In the genomic region with DNA sequence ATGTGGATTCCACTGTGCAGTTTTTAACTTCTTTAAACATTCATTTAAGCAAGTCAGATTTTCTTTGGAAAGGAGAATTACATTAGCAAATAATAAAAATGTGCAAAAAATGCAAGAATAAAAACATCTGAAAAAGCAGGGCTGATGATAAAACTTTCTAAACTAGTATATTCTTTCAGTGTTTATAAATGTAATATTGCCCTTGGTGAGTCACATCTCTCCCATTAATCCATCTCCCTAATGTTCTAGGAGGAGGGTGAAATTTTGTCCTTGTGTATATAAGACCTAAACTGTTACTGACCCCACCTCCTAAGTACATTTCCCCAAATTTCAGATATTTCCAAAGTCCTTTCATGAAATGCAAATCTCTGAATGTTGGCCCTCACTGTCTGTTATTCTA, we compare ENCODE assay signal across 1 cellular context.
TF ChIP-seq lines count a peak whose summit lies in the region.

No MANE protein-coding gene starts in this region.

TF ChIP-seq in K562, 482 proteins besides CTCF, POLR2A, EP300 and RAD21 (continued from another document):
- TF ChIP-seq GABPA (tag; conservative IDR thresholded peaks at IDR 0.05; ENCODE audit: low read depth) (no peak), ZBTB11 (CRISPR knock-in tag; IDR thresholded peaks at IDR 0.05) (no peak), ETV5 (CRISPR knock-in tag; IDR thresholded peaks at IDR 0.05; ENCODE audit: low read depth) (no peak), ZKSCAN1 (IDR thresholded peaks at IDR 0.05; ENCODE audit: low read depth, low read length) (no peak), ZNF76 (CRISPR knock-in tag; IDR thresholded peaks at IDR 0.05; ENCODE audit: borderline replicate concordance) (no peak)
